ENCODE assay signal across 27 cellular contexts in genomic region chr5:133324058-133324457, GRCh38.
"Had no signal": no experiment of that assay in that cellular context is flagged by ENCODE, and none has a peak within 500 bp of the region (broad histone marks: within the 10 kb centered on the region; RNA-seq: fewer than 3 reads in every experiment).

No MANE protein-coding gene starts in this region.

- H3K36me3 Mint-ChIP-seq: activated naive CD8-positive, alpha-beta T cell; naive thymus-derived CD4-positive, alpha-beta T cell; neural progenitor cell had no signal

- H3K4me3 ChIP-seq: adrenal gland, ascending aorta, left ventricle myocardium inferior, neural progenitor cell, sigmoid colon, upper lobe of right lung had no signal

- ATAC-seq: activated T-helper 17 cell treated with anti-CD3 and anti-CD28 coated beads, Interleukin-2, amount 50 U/mL, for 72 hours; esophagus mucosa; naive thymus-derived CD4-positive, alpha-beta T cell; stimulated activated naive CD8-positive, alpha-beta T cell treated with anti-CD3 and anti-CD28 coated beads, Interleukin-15, Interleukin-2, amounts not matched to agents 100 U/mL and 50 U/mL, for 24 hours; upper lobe of right lung had no signal

- H3K27me3 Mint-ChIP-seq: activated naive CD8-positive, alpha-beta T cell; activated T-cell treated with anti-CD3 and anti-CD28 coated beads, Interleukin-2, amount 50 U/mL, for 24 hours; activated T-helper 17 cell treated with anti-CD3 and anti-CD28 coated beads, Interleukin-2, amount 50 U/mL, for 72 hours; naive thymus-derived CD4-positive, alpha-beta T cell; progenitor cell of endocrine pancreas had no signal

- H3K36me3 ChIP-seq: adrenal gland, ascending aorta, brain microvascular endothelial cell, left ventricle myocardium inferior, neural progenitor cell, sigmoid colon, upper lobe of right lung, WERI-Rb-1 had no signal

- H3K9me3 ChIP-seq: adrenal gland, ascending aorta, left ventricle myocardium inferior, sigmoid colon, upper lobe of right lung had no signal

- H3K27me3 ChIP-seq: adrenal gland, ascending aorta, brain microvascular endothelial cell, neural progenitor cell, sigmoid colon, upper lobe of right lung had no signal

- H3K4me3 Mint-ChIP-seq: activated naive CD8-positive, alpha-beta T cell; activated T-cell treated with anti-CD3 and anti-CD28 coated beads, Interleukin-2, amount 50 U/mL, for 24 hours; activated T-helper 17 cell treated with anti-CD3 and anti-CD28 coated beads, Interleukin-2, amount 50 U/mL, for 72 hours; naive thymus-derived CD4-positive, alpha-beta T cell; neural progenitor cell; T-helper 2 cell treated with Interferon-gamma antibody and Interleukin-4, amounts not matched to agents 5 μg/mL and 100 μg/mL, for 36 hours had no signal

- H3K9me3 Mint-ChIP-seq: activated T-cell treated with anti-CD3 and anti-CD28 coated beads, Interleukin-2, amount 50 U/mL, for 24 hours; activated T-helper 17 cell treated with anti-CD3 and anti-CD28 coated beads, Interleukin-2, amount 50 U/mL, for 72 hours; naive thymus-derived CD4-positive, alpha-beta T cell; neural progenitor cell; T-helper 2 cell treated with Interferon-gamma antibody and Interleukin-4, amounts not matched to agents 5 μg/mL and 100 μg/mL, for 36 hours had no signal

- H3K27ac ChIP-seq: adrenal gland, ascending aorta, brain microvascular endothelial cell, left ventricle myocardium inferior, neural progenitor cell, sigmoid colon, upper lobe of right lung, WERI-Rb-1 had no signal

- DNase-seq: activated CD4-positive, alpha-beta T cell treated with anti-CD3 and anti-CD28 coated beads for 1 hour; activated CD8-positive, alpha-beta memory T cell treated with anti-CD3 and anti-CD28 coated beads for 24 hours; activated CD8-positive, alpha-beta memory T cell treated with anti-CD3 and anti-CD28 coated beads, Interleukin-2, amount 50 U/mL, for 4 hours; activated naive CD4-positive, alpha-beta T cell; activated T-cell treated with anti-CD3 and anti-CD28 coated beads, Interleukin-2, amount 50 U/mL, for 24 hours; adrenal gland; brain microvascular endothelial cell; dermis blood vessel endothelial cell; effector memory CD4-positive, alpha-beta T cell; foreskin melanocyte; glutamatergic neuron; hippocampal formation; left ventricle myocardium inferior; naive thymus-derived CD4-positive, alpha-beta T cell; retina; sigmoid colon; stimulated activated CD4-positive, alpha-beta T cell treated with anti-CD3 and anti-CD28 coated beads, Interleukin-4, amount 100 ng/mL, for 1 hour; stimulated activated naive CD8-positive, alpha-beta T cell treated with anti-CD3 and anti-CD28 coated beads, Interleukin-15, Interleukin-2, amounts not matched to agents 100 U/mL and 50 U/mL, for 24 hours; upper lobe of right lung had no signal

- H3K4me1 ChIP-seq: adrenal gland, ascending aorta, sigmoid colon, upper lobe of right lung had no signal

- H3K27ac Mint-ChIP-seq: activated naive CD8-positive, alpha-beta T cell; activated T-cell treated with anti-CD3 and anti-CD28 coated beads, Interleukin-2, amount 50 U/mL, for 24 hours; activated T-helper 17 cell treated with anti-CD3 and anti-CD28 coated beads, Interleukin-2, amount 50 U/mL, for 72 hours; neural progenitor cell; progenitor cell of endocrine pancreas; T-helper 2 cell treated with Interferon-gamma antibody and Interleukin-4, amounts not matched to agents 5 μg/mL and 100 μg/mL, for 36 hours had no signal
